ENCODE assay signal across 16 cellular contexts in genomic region chr20:63133481-63134091, GRCh38.
A peak's percentile ranks its signal among the peaks of the same experiment; 100 is the strongest.
DNase-seq lines count a peak whose midpoint lies in the region; ATAC-seq, FAIRE-seq and TF ChIP-seq lines count a peak whose summit lies in the region.
"Had no signal": no experiment of that assay in that cellular context is flagged by ENCODE, and none has a peak within 500 bp of the region (broad histone marks: within the 10 kb centered on the region; RNA-seq: fewer than 3 reads in every experiment).

No MANE protein-coding gene starts in this region.

- no peaks in the 10 kb centered on the region for H3K9me3 Mint-ChIP-seq in activated naive CD8-positive, alpha-beta T cell treated with anti-CD3 and anti-CD28 coated beads, Interleukin-2, amount 10 ng/mL, durations not matched to agents 7 days and 5 days
- no peaks in the 10 kb centered on the region for H3K9me3 Mint-ChIP-seq in activated naive CD8-positive, alpha-beta T cell treated with anti-CD3 and anti-CD28 coated beads, Interleukin-2, amount 50 U/mL, for 24 hours
- H3K9me3 Mint-ChIP-seq in endodermal cell (no peaks in the 10 kb centered on the region), neural crest cell (no peaks in the 10 kb centered on the region), type B pancreatic cell (no peaks in the 10 kb centered on the region)
- H3K9me3 Mint-ChIP-seq: CD4-positive, CD25-positive, alpha-beta regulatory T cell had no signal

- FAIRE-seq in frontal cortex (lab: Jason Lieb, UNC) = no peak
- FAIRE-seq: A549, GM18507, H54 had no signal

- no peak overlapping the region for H3K4me3 ChIP-seq in endodermal cell (ENCODE audit: low read length)
- H3K4me3 ChIP-seq: A549 had no signal

- H3K4me1 Mint-ChIP-seq in activated naive CD8-positive, alpha-beta T cell treated with anti-CD3 and anti-CD28 coated beads, Interleukin-2, amount 10 ng/mL, durations not matched to agents 7 days and 5 days = no peaks in the 10 kb centered on the region
- H3K4me1 Mint-ChIP-seq in activated naive CD8-positive, alpha-beta T cell treated with anti-CD3 and anti-CD28 coated beads, Interleukin-2, amount 50 U/mL, for 24 hours = no peaks in the 10 kb centered on the region
- no peaks in the 10 kb centered on the region for H3K4me1 Mint-ChIP-seq in endodermal cell
- peaks cover 24% of the 10 kb centered on the region for H3K4me1 Mint-ChIP-seq in neural crest cell
- no peaks in the 10 kb centered on the region for H3K4me1 Mint-ChIP-seq in type B pancreatic cell (ENCODE audit: unreplicated experiment)
- H3K4me1 Mint-ChIP-seq: CD4-positive, CD25-positive, alpha-beta regulatory T cell had no signal

- ATAC-seq in activated naive CD8-positive, alpha-beta T cell treated with anti-CD3 and anti-CD28 coated beads, Interleukin-2, amount 10 ng/mL, durations not matched to agents 7 days and 5 days (ENCODE audit: low read depth) = no peak
- no peak for ATAC-seq in activated naive CD8-positive, alpha-beta T cell treated with anti-CD3 and anti-CD28 coated beads, Interleukin-2, amount 50 U/mL, for 24 hours

- no peak overlapping the region for H3K9ac ChIP-seq in endodermal cell (ENCODE audit: extremely low read depth, low read length, poor library complexity, severe bottlenecking)

- H3K4me1 ChIP-seq in endodermal cell (ENCODE audit: control insufficient read depth, insufficient read depth, low read length) = no peaks in the 10 kb centered on the region

- no peak overlapping the region for H3K27ac ChIP-seq in endodermal cell (ENCODE audit: low read depth, low read length)
- H3K27ac ChIP-seq: A549 had no signal

- H3K36me3 Mint-ChIP-seq in activated naive CD8-positive, alpha-beta T cell treated with anti-CD3 and anti-CD28 coated beads, Interleukin-2, amount 10 ng/mL, durations not matched to agents 7 days and 5 days = no peaks in the 10 kb centered on the region
- no peaks in the 10 kb centered on the region for H3K36me3 Mint-ChIP-seq in activated naive CD8-positive, alpha-beta T cell treated with anti-CD3 and anti-CD28 coated beads, Interleukin-2, amount 50 U/mL, for 24 hours (ENCODE audit: low read depth)
- no peaks in the 10 kb centered on the region for H3K36me3 Mint-ChIP-seq in endodermal cell (ENCODE audit: low read depth)
- no peaks in the 10 kb centered on the region for H3K36me3 Mint-ChIP-seq in neural crest cell (ENCODE audit: low read depth)
- H3K36me3 Mint-ChIP-seq in type B pancreatic cell = no peaks in the 10 kb centered on the region
- H3K36me3 Mint-ChIP-seq: CD4-positive, CD25-positive, alpha-beta regulatory T cell had no signal

- 90 to 92% methylated on average over 14 to 15 of the region's 15 CpGs for WGBS in endodermal cell (ENCODE audit: insufficient coverage in 1 of 2, insufficient read length in 1 of 2), 2 experiments

- DNase-seq in activated naive CD8-positive, alpha-beta T cell treated with anti-CD3 and anti-CD28 coated beads, Interleukin-2, amount 10 ng/mL, durations not matched to agents 7 days and 5 days = peak; percentile 22
- no peak for DNase-seq in activated naive CD8-positive, alpha-beta T cell treated with anti-CD3 and anti-CD28 coated beads, Interleukin-2, amount 50 U/mL, for 24 hours
- peak; percentile 36 for DNase-seq in endodermal cell
- DNase-seq in neural crest cell (ENCODE audit: low read depth, low spot score) = no peak
- peak; percentile 60 for DNase-seq in type B pancreatic cell (ENCODE audit: extremely low spot score, unreplicated experiment)
- no peak for DNase-seq in UCSD-AML1 (lab: John Stamatoyannopoulos, UW; ENCODE audit: unreplicated experiment)
- DNase-seq in Kasumi-1 (lab: John Stamatoyannopoulos, UW) = no peak
- no peak for DNase-seq in frontal cortex (ENCODE audit: low spot score in 2 of 2)
- DNase-seq: CD4-positive, CD25-positive, alpha-beta regulatory T cell; DMS53; NCI-H1436; NCI-H2081; NCI-H510A treated with DMSO at 0.1 percent for 48 hours had no signal

- POLR2A ChIA-PET in activated naive CD8-positive, alpha-beta T cell treated with anti-CD3 and anti-CD28 coated beads, Interleukin-2, amount 10 ng/mL, durations not matched to agents 7 days and 5 days (lab: Charles Lee) = no interaction called here

- TF ChIP-seq CTCF in endodermal cell (conservative IDR thresholded peaks at IDR 0.05) = no peak
- TF ChIP-seq CTCF in neural crest cell (conservative IDR thresholded peaks at IDR 0.05) = no peak
- no peak for TF ChIP-seq CTCF in type B pancreatic cell (conservative IDR thresholded peaks at IDR 0.05)

- H3K9me3 ChIP-seq in endodermal cell (ENCODE audit: control insufficient read depth, low read length) = no peaks in the 10 kb centered on the region
- H3K9me3 ChIP-seq: A549 had no signal

- peaks cover 2% of the 10 kb centered on the region for H3K27me3 Mint-ChIP-seq in activated naive CD8-positive, alpha-beta T cell treated with anti-CD3 and anti-CD28 coated beads, Interleukin-2, amount 10 ng/mL, durations not matched to agents 7 days and 5 days
- peaks cover 4% of the 10 kb centered on the region for H3K27me3 Mint-ChIP-seq in activated naive CD8-positive, alpha-beta T cell treated with anti-CD3 and anti-CD28 coated beads, Interleukin-2, amount 50 U/mL, for 24 hours
- H3K27me3 Mint-ChIP-seq in endodermal cell (ENCODE audit: insufficient read depth) (peaks cover under 1% of the 10 kb centered on the region), neural crest cell (ENCODE audit: low read depth) (peaks cover 11% of the 10 kb centered on the region), type B pancreatic cell (peaks cover 39% of the 10 kb centered on the region)
- H3K27me3 Mint-ChIP-seq: CD4-positive, CD25-positive, alpha-beta regulatory T cell had no signal

- no peak overlapping the region for H3K4me3 Mint-ChIP-seq in activated naive CD8-positive, alpha-beta T cell treated with anti-CD3 and anti-CD28 coated beads, Interleukin-2, amount 10 ng/mL, durations not matched to agents 7 days and 5 days
- no peak overlapping the region for H3K4me3 Mint-ChIP-seq in activated naive CD8-positive, alpha-beta T cell treated with anti-CD3 and anti-CD28 coated beads, Interleukin-2, amount 50 U/mL, for 24 hours
- H3K4me3 Mint-ChIP-seq in endodermal cell = no peak overlapping the region
- no peak overlapping the region for H3K4me3 Mint-ChIP-seq in neural crest cell
- H3K4me3 Mint-ChIP-seq in type B pancreatic cell = no peak overlapping the region
- H3K4me3 Mint-ChIP-seq: CD4-positive, CD25-positive, alpha-beta regulatory T cell had no signal

- no peak overlapping the region for H3K27ac Mint-ChIP-seq in activated naive CD8-positive, alpha-beta T cell treated with anti-CD3 and anti-CD28 coated beads, Interleukin-2, amount 10 ng/mL, durations not matched to agents 7 days and 5 days
- H3K27ac Mint-ChIP-seq in activated naive CD8-positive, alpha-beta T cell treated with anti-CD3 and anti-CD28 coated beads, Interleukin-2, amount 50 U/mL, for 24 hours = no peak overlapping the region
- H3K27ac Mint-ChIP-seq in endodermal cell (no peak overlapping the region), neural crest cell (ENCODE audit: unreplicated experiment) (peak overlapping the region; percentile 84), type B pancreatic cell (no peak overlapping the region)
- H3K27ac Mint-ChIP-seq: CD4-positive, CD25-positive, alpha-beta regulatory T cell had no signal

- no peaks in the 10 kb centered on the region for H3K36me3 ChIP-seq in endodermal cell (ENCODE audit: control insufficient read depth, insufficient read depth, low read length)

- peaks cover 5% of the 10 kb centered on the region for H3K27me3 ChIP-seq in endodermal cell (ENCODE audit: control insufficient read depth, insufficient read depth, low read length, poor library complexity, severe bottlenecking)

Comparison
In these comparisons a context has a peak if more than half of its experiments do, and no peak if none do; other contexts are left out.
1. DNase-seq: peak in activated naive CD8-positive, alpha-beta T cell treated with anti-CD3 and anti-CD28 coated beads, Interleukin-2, amount 10 ng/mL, durations not matched to agents 7 days and 5 days (single experiment), endodermal cell (single experiment) and type B pancreatic cell (single experiment); none in activated naive CD8-positive, alpha-beta T cell treated with anti-CD3 and anti-CD28 coated beads, Interleukin-2, amount 50 U/mL, for 24 hours (single experiment), neural crest cell (single experiment), UCSD-AML1 (single experiment), Kasumi-1 (0 of 2) and frontal cortex (0 of 2).